24 cellular contexts compared by ENCODE assay signal in genomic region chr2:117481608-117482007, GRCh38.
"Had no signal": no experiment of that assay in that cellular context is flagged by ENCODE, and none has a peak within 500 bp of the region (broad histone marks: within the 10 kb centered on the region; RNA-seq: fewer than 3 reads in every experiment).

No MANE protein-coding gene starts in this region.

- H3K27me3 ChIP-seq: body of pancreas, cardiac muscle cell, gastroesophageal sphincter, heart left ventricle, testis, uterus had no signal

- H3K36me3 Mint-ChIP-seq: natural killer cell treated with Interleukin-12 subunit alpha and Interleukin-12 subunit beta and Interleukin-15 and Interleukin-18, amount 100 ng/mL, for 72 hours had no signal

- H3K36me3 ChIP-seq: cardiac muscle cell, gastroesophageal sphincter, heart left ventricle, uterus, WERI-Rb-1 had no signal

- H3K4me1 Mint-ChIP-seq: activated naive CD8-positive, alpha-beta T cell treated with anti-CD3 and anti-CD28 coated beads, Interleukin-2, amount 50 U/mL, for 24 hours had no signal

- H3K9me3 ChIP-seq: testis had no signal

- H3K4me3 Mint-ChIP-seq: activated CD8-positive, alpha-beta T cell treated with anti-CD3 and anti-CD28 coated beads, Interleukin-2, amount 10 ng/mL, durations not matched to agents 7 days and 5 days; activated naive CD8-positive, alpha-beta T cell treated with anti-CD3 and anti-CD28 coated beads, Interleukin-2, amount 50 U/mL, for 24 hours; activated T-helper 1 cell treated with anti-CD3 and anti-CD28 coated beads, Interleukin-12 subunit alpha, Interleukin-12 subunit beta, Interleukin-2, Interleukin-4 antibody, amounts not matched to agents 30 ng/mL and 10 ng/mL and 1 ng/mL, durations not matched to agents 14 hours and 24 hours and 36 hours; natural killer cell treated with Interleukin-12 subunit alpha and Interleukin-12 subunit beta and Interleukin-15 and Interleukin-18, amount 100 ng/mL, for 72 hours had no signal

- H3K4me3 ChIP-seq: body of pancreas, cardiac muscle cell, gastroesophageal sphincter, heart left ventricle, testis, uterus had no signal

- H3K27ac Mint-ChIP-seq: activated CD8-positive, alpha-beta T cell treated with anti-CD3 and anti-CD28 coated beads, Interleukin-2, amount 10 ng/mL, durations not matched to agents 7 days and 5 days; activated naive CD8-positive, alpha-beta T cell treated with anti-CD3 and anti-CD28 coated beads, Interleukin-2, amount 50 U/mL, for 24 hours; activated T-helper 1 cell treated with anti-CD3 and anti-CD28 coated beads, Interleukin-12 subunit alpha, Interleukin-12 subunit beta, Interleukin-2, Interleukin-4 antibody, amounts not matched to agents 30 ng/mL and 10 ng/mL and 1 ng/mL, durations not matched to agents 14 hours and 24 hours and 36 hours; natural killer cell treated with Interleukin-12 subunit alpha and Interleukin-12 subunit beta and Interleukin-15 and Interleukin-18, amount 100 ng/mL, for 72 hours; progenitor cell of endocrine pancreas had no signal

- H3K27me3 Mint-ChIP-seq: activated naive CD8-positive, alpha-beta T cell treated with anti-CD3 and anti-CD28 coated beads, Interleukin-2, amount 50 U/mL, for 24 hours; natural killer cell treated with Interleukin-12 subunit alpha and Interleukin-12 subunit beta and Interleukin-15 and Interleukin-18, amount 100 ng/mL, for 72 hours; progenitor cell of endocrine pancreas had no signal

- H3K4me1 ChIP-seq: body of pancreas, gastroesophageal sphincter, heart left ventricle, testis, uterus had no signal

- DNase-seq: activated CD4-positive, alpha-beta T cell treated with anti-CD3 and anti-CD28 coated beads, Interleukin-2, amount 50 U/mL, for 1 hour; activated CD4-positive, CD25-positive, alpha-beta regulatory T cell treated with anti-CD3 and anti-CD28 coated beads, Interleukin-2, amount 50 U/mL, for 72 hours; activated CD8-positive, alpha-beta T cell treated with anti-CD3 and anti-CD28 coated beads, Interleukin-2, amount 10 ng/mL, durations not matched to agents 7 days and 5 days; activated gamma-delta T cell; activated naive CD4-positive, alpha-beta T cell treated with anti-CD3 and anti-CD28 coated beads, Interleukin-2, amount 50 U/mL, for 16 hours; activated naive CD8-positive, alpha-beta T cell treated with anti-CD3 and anti-CD28 coated beads, Interleukin-2, amount 50 U/mL, for 24 hours; body of pancreas; heart left ventricle; left ventricle myocardium superior; mammary epithelial cell; midbrain; retina; stimulated activated CD4-positive, alpha-beta T cell treated with anti-CD3 and anti-CD28 coated beads, Interleukin-2, amount 100 ng/mL, for 48 hours; stimulated activated naive CD4-positive, alpha-beta T cell; testis; trophoblast cell; uterus; WERI-Rb-1 had no signal

- H3K27ac ChIP-seq: body of pancreas, cardiac muscle cell, epithelial cell of prostate, gastroesophageal sphincter, heart left ventricle, testis, uterus, WERI-Rb-1 had no signal

- ATAC-seq: activated CD8-positive, alpha-beta T cell treated with anti-CD3 and anti-CD28 coated beads, Interleukin-2, amount 10 ng/mL, durations not matched to agents 7 days and 5 days; activated naive CD8-positive, alpha-beta T cell treated with anti-CD3 and anti-CD28 coated beads, Interleukin-2, amount 50 U/mL, for 24 hours; body of pancreas; gastroesophageal sphincter; heart left ventricle; left ventricle myocardium superior; natural killer cell treated with Interleukin-12 subunit alpha and Interleukin-12 subunit beta and Interleukin-15 and Interleukin-18, amount 100 ng/mL, for 72 hours had no signal
